15 cellular contexts compared by ENCODE assay signal in the genomic region with DNA sequence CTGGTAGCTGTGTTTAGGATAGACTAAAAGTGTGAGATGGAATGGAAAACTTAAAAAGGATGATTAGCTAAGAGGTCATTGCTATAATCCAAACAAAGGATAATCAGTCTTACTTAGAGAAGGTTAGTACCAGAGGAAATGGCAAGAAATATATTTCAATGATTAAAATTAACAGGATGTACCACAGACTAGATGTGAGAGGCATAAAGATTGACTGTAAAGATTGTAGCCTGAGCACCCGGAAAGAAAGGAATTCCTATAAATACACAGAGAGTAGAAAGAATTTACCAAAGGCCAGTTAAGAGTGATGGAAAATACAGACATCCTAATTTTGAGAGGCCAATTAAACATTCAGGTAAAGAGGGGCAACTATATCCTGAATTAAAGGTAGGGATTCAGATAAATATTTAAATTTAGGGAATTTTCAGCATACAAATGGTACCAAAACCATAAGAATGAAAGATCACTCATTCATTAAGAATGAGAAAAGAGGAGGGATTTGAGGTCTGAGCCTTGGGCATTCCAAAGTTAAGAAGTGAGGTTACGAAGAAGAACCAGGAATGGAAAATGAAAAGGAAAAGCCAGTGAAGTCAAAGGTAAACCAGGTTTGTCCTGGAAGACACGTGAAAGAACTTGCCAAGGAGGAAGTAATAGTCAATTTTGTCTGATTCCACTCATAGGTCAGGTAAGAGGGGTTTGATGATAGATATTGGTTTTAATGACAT. TPM values are rescaled to one million over a fixed set of nuclear protein-coding genes. Genes with fewer than 3 reads are reported as not detected.
DNase-seq lines count a peak whose midpoint lies in the region; ATAC-seq, FAIRE-seq and TF ChIP-seq lines count a peak whose summit lies in the region.
"Had no signal": no experiment of that assay in that cellular context is flagged by ENCODE, and none has a peak within 500 bp of the region (broad histone marks: within the 10 kb centered on the region; RNA-seq: fewer than 3 reads in every experiment).

No MANE protein-coding gene starts in this region.

- H3K9ac ChIP-seq in HCT116 (ENCODE audit: low read length): no peak overlapping the region
- H3K9ac ChIP-seq in GM12878 (ENCODE audit: control insufficient read depth, insufficient read depth, low read length): no peak overlapping the region

- TF ChIP-seq RAD21 in HCT116 (IDR thresholded peaks at IDR 0.05; ENCODE audit: low read depth) (no peak), GM12878 (IDR thresholded peaks at IDR 0.05; ENCODE audit: insufficient read depth, low read depth, low read length) (no peak)

- H3K4me3 ChIP-seq in A673 (ENCODE audit: low read depth, low read length, poor library complexity, severe bottlenecking) (no peak overlapping the region), HCT116 (replicated peaks in 1 of 2; ENCODE audit: low read depth in 1 of 2, low read length in 2 of 2) (no peak overlapping the region), GM12878 (no peak overlapping the region), muscle layer of duodenum (ENCODE audit: low read depth in 1 of 2, low read length in 2 of 2) (no peak overlapping the region), upper lobe of left lung (no peak overlapping the region)
- H3K4me3 ChIP-seq: body of pancreas, left ventricle myocardium inferior had no signal

- H3K4me2 ChIP-seq in HCT116 (ENCODE audit: low read length) (0 out of 2 replicates have a peak overlapping the region, but pooled peaks have one; percentile 52), GM12878 (ENCODE audit: control insufficient read depth, insufficient read depth) (peak overlapping the region; percentile 51)

- TF ChIP-seq POLR2A in HCT116 (IDR thresholded peaks at IDR 0.05; ENCODE audit: borderline replicate concordance, extremely low read depth, insufficient read depth, insufficient read length) (no peak), GM12878 (IDR thresholded peaks at IDR 0.05; ENCODE audit: low read depth, low read length) (no peak), upper lobe of left lung (IDR thresholded peaks at IDR 0.05) (no peak)

- SMC1A ChIA-PET in GM12878 (lab: Charles Lee; ENCODE audit: uncharacterized antibody, unreplicated experiment): interaction anchor here (0.6 to 3.6 kb wide), 14 partner anchors 9 to 80 kb away, joined by 3 to 57 read pairs (median 6); no protein-coding TSS in a partner anchor

- CTCF ChIA-PET in A673 (lab: Charles Lee): no interaction called here
- CTCF ChIA-PET in HCT116 (lab: Charles Lee): no interaction called here
- CTCF ChIA-PET in GM12878 (lab: Yijun Ruan, JAX): interaction anchor here (0.9 to 3.5 kb wide), 11 partner anchors 10 to 52 kb away, joined by 3 to 35 read pairs (median 5); no protein-coding TSS in a partner anchor

- H3K9me2 ChIP-seq in HCT116 (ENCODE audit: insufficient read depth): no peaks in the 10 kb centered on the region; the same call in 1 of the 2 replicates

- DNase-seq in A673 (ENCODE audit: low spot score) (no peak), HCT116 (ENCODE audit: low read depth, low spot score) (no peak), GM12878 (ENCODE audit: low read depth, low spot score) (no peak), NCI-H748 treated with DMSO at 0.1 percent for 48 hours (lab: John Stamatoyannopoulos, UW) (no peak), NCI-H526 (lab: John Stamatoyannopoulos, UW) (no peak), upper lobe of left lung (no peak)
- DNase-seq in activated naive CD4-positive, alpha-beta T cell treated with Interleukin-2 at 50 U/mL for 16 hours: no peak
- DNase-seq: body of pancreas; left ventricle myocardium inferior; naive thymus-derived CD4-positive, alpha-beta T cell; NCI-H1694 treated with DMSO at 0.1 percent for 48 hours; NCI-H69; SHP77 treated with DMSO at 0.1 percent for 48 hours had no signal

- BruUV-seq in A673 (replicated peaks; lab: Mats Ljungman, UMichigan) (no TSS peak), HCT116 (replicated peaks; lab: Mats Ljungman, UMichigan) (no TSS peak), GM12878 (replicated peaks; lab: Mats Ljungman, UMichigan) (no TSS peak)

- intact Hi-C loops in A673 (cut with micrococcal nuclease; ENCODE audit: unreplicated experiment): no loop called here
- intact Hi-C loops in HCT116 (cut with micrococcal nuclease): no loop called here
- intact Hi-C loops in GM12878 (cut with micrococcal nuclease; ENCODE audit: unreplicated experiment): no loop called here

- H3K27me3 ChIP-seq in A673 (replicated peaks; ENCODE audit: insufficient read depth, low read depth, low read length, poor library complexity) (no peaks in the 10 kb centered on the region), HCT116 (ENCODE audit: insufficient read depth, low read length) (no peaks in the 10 kb centered on the region), GM12878 (replicated peaks in 1 of 2; ENCODE audit: control insufficient read depth in 2 of 2, insufficient read depth in 2 of 2, low read length in 1 of 2) (no peaks in the 10 kb centered on the region; a peak in 1 of 4 replicates), muscle layer of duodenum (ENCODE audit: low read depth, low read length) (no peaks in the 10 kb centered on the region), upper lobe of left lung (no peaks in the 10 kb centered on the region)
- H3K27me3 ChIP-seq: body of pancreas had no signal

- H2AFZ ChIP-seq in HCT116 (ENCODE audit: low read depth, low read length, poor library complexity, severe bottlenecking) (peak overlapping the region; percentile 53), GM12878 (ENCODE audit: control insufficient read depth, low read depth, low read length) (no peak overlapping the region)

- FAIRE-seq in GM12878 (lab: Jason Lieb, UNC): no peak

- POLR2A ChIA-PET in A673 (lab: Charles Lee; ENCODE audit: low non-redundant PET): no interaction called here
- POLR2A ChIA-PET in HCT116 (lab: Charles Lee): no interaction called here
- POLR2A ChIA-PET in GM12878 (lab: Charles Lee): interaction anchor here (0.6 to 2.1 kb wide), 12 partner anchors 10 to 34 kb away, joined by 3 to 18 read pairs (median 4); no protein-coding TSS in a partner anchor

- RAD21 ChIA-PET in HCT116 (lab: Charles Lee; ENCODE audit: low non-redundant PET in 1 of 2, low total read pairs in 2 of 2, uncharacterized antibody in 2 of 2, unreplicated experiment in 2 of 2) (no interaction called here), GM12878 (lab: Charles Lee; ENCODE audit: unreplicated experiment) (interaction anchor here (0.9 to 3.6 kb wide), 9 partner anchors 10 to 78 kb away, joined by 3 to 36 read pairs (median 8); no protein-coding TSS in a partner anchor)

- H3K9me3 ChIP-seq in A673 (ENCODE audit: low read depth, low read length, poor library complexity, severe bottlenecking) (no peaks in the 10 kb centered on the region), HCT116 (ENCODE audit: control insufficient read depth in 1 of 2, insufficient read depth in 1 of 2, low read depth in 1 of 2, low read length in 2 of 2) (no peaks in the 10 kb centered on the region), GM12878 (replicated peaks; ENCODE audit: control insufficient read depth, insufficient read depth, low read length) (no peaks in the 10 kb centered on the region; the same call in 2 of the 3 replicates), muscle layer of duodenum (ENCODE audit: control insufficient read depth in 1 of 2, low read length in 2 of 2) (no peaks in the 10 kb centered on the region), upper lobe of left lung (no peaks in the 10 kb centered on the region)
- H3K9me3 ChIP-seq: body of pancreas had no signal

- H3K79me2 ChIP-seq in HCT116 (ENCODE audit: insufficient read depth, low read length) (no peaks in the 10 kb centered on the region), GM12878 (ENCODE audit: control insufficient read depth, insufficient read depth, low read length) (no peaks in the 10 kb centered on the region)

- WGBS in GM12878 (ENCODE audit: insufficient coverage, insufficient replicate concordance, low lambda C conversion rate, missing lambda C conversion rate): 60% methylated on average over 3 of the region's 3 CpGs
- 71 to 76% methylated on average over 3 of the region's 3 CpGs for WGBS in upper lobe of left lung, 2 donors

- in situ Hi-C loops in GM12878 (cut with MboI): no loop called here

- H3K36me3 ChIP-seq in A673 (ENCODE audit: insufficient read depth, low read length, poor library complexity, severe bottlenecking) (no peaks in the 10 kb centered on the region), HCT116 (ENCODE audit: control insufficient read depth in 1 of 2, insufficient read depth in 2 of 2, low read length in 2 of 2) (no peaks in the 10 kb centered on the region), GM12878 (ENCODE audit: control insufficient read depth in 2 of 2, insufficient read depth in 2 of 2, low read length in 1 of 2) (no peaks in the 10 kb centered on the region), muscle layer of duodenum (ENCODE audit: control insufficient read depth in 1 of 2, insufficient read depth in 2 of 2, low read length in 2 of 2) (no peaks in the 10 kb centered on the region), upper lobe of left lung (no peaks in the 10 kb centered on the region)
- H3K36me3 ChIP-seq: left ventricle myocardium inferior had no signal

- ATAC-seq in HCT116: no peak
- no peak for ATAC-seq in GM12878
- no peak for ATAC-seq in upper lobe of left lung (ENCODE audit: low FRiP score in 2 of 2)
- ATAC-seq: body of pancreas; naive thymus-derived CD4-positive, alpha-beta T cell had no signal

- TF ChIP-seq EP300 in GM12878 (IDR thresholded peaks at IDR 0.05; ENCODE audit: borderline replicate concordance in 1 of 2, control insufficient read depth in 1 of 2, low read depth in 2 of 2, low read length in 2 of 2) (no peak), upper lobe of left lung (IDR thresholded peaks at IDR 0.05) (no peak)

- TF ChIP-seq CTCF in A673 (conservative IDR thresholded peaks at IDR 0.05; ENCODE audit: low read depth, low read length) (no peak), HCT116 (IDR thresholded peaks at IDR 0.05 in 2 of 3, conservative IDR thresholded peaks at IDR 0.05 in 1 of 3; ENCODE audit: borderline replicate concordance in 1 of 3, insufficient read depth in 1 of 3, low read depth in 2 of 3, low read length in 2 of 3) (no peak), GM12878 (IDR thresholded peaks at IDR 0.05 in 2 of 3, conservative IDR thresholded peaks at IDR 0.05 in 1 of 3; ENCODE audit: control insufficient read depth in 2 of 3, extremely low read depth in 1 of 3, insufficient read depth in 1 of 3, low read depth in 3 of 3, low read length in 3 of 3) (no peak), upper lobe of left lung (IDR thresholded peaks at IDR 0.05) (no peak)

- H3K27ac ChIP-seq in A673 (ENCODE audit: low read depth, low read length, poor library complexity, severe bottlenecking): peak overlapping the region; percentile 53
- no peak overlapping the region for H3K27ac ChIP-seq in HCT116 (ENCODE audit: low read depth, low read length)
- no peak overlapping the region; the same call in 1 of the 2 replicates for H3K27ac ChIP-seq in GM12878 (ENCODE audit: control insufficient read depth, insufficient read depth)
- peak overlapping the region; percentile 57 for H3K27ac ChIP-seq in muscle layer of duodenum (ENCODE audit: low read length)
- peak overlapping the region in 1 of 4 donors; percentile 60 for H3K27ac ChIP-seq in upper lobe of left lung
- H3K27ac ChIP-seq: left ventricle myocardium inferior had no signal

- H3K4me1 ChIP-seq in A673 (ENCODE audit: insufficient read depth, low read length, poor library complexity, severe bottlenecking) (peaks cover 29% of the 10 kb centered on the region), HCT116 (ENCODE audit: control insufficient read depth in 1 of 2, insufficient read depth in 2 of 2, low read length in 2 of 2) (peaks cover 9 to 21% of the 10 kb centered on the region in 2 experiments), GM12878 (ENCODE audit: control insufficient read depth, insufficient read depth, low read length) (peaks cover 23% of the 10 kb centered on the region), muscle layer of duodenum (ENCODE audit: control insufficient read depth in 1 of 2, insufficient read depth in 2 of 2, low read length in 2 of 2) (peaks cover 0 to 5% of the 10 kb centered on the region in 2 donors), upper lobe of left lung (no peaks in the 10 kb centered on the region)

- no peaks in the 10 kb centered on the region for H4K20me1 ChIP-seq in HCT116 (ENCODE audit: insufficient read depth)
- no peaks in the 10 kb centered on the region for H4K20me1 ChIP-seq in GM12878 (ENCODE audit: control insufficient read depth, insufficient read depth)

RNA-seq across cellular contexts. Expression of gene RGS1, which starts 46.4 kb away (rescaled TPM):
- total RNA-seq in A673 (2021): 0.28 TPM in 1 of 2 replicates, not detected in the other
- not detected for total RNA-seq in HCT116 (2021; ENCODE audit: unreplicated experiment)
- not detected in 2 replicates for polyA plus RNA-seq in HCT116 (2012)
- 1,986 and 2,133 TPM in 2 replicates for total RNA-seq in GM12878 (2013; cell fraction: nucleolus; rRNA removed)
- total RNA-seq in GM12878 (2014; rRNA removed): 43.7 and 68.1 TPM in 2 replicates
- 61.3 and 76.2 TPM in 2 replicates for total RNA-seq in GM12878 (2014; rRNA removed; fragmentation: Illumina TruSeq; extraction: Trizol)
- 38.5 and 45.8 TPM in 2 replicates for total RNA-seq in GM12878 (2021)
- 60.0 TPM for polyA plus RNA-seq in GM12878 (2011; ENCODE audit: low read depth)
- 882 and 1,502 TPM in 2 replicates for polyA plus RNA-seq in GM12878 (2011; rRNA removed)
- 230 and 358 TPM in 2 replicates for polyA plus RNA-seq in GM12878 (2011; cell fraction: cytosol; rRNA removed)
- polyA plus RNA-seq in GM12878 (2011; cell fraction: nucleus; rRNA removed): 346 and 598 TPM in 2 replicates
- 92.1 and 280 TPM in 2 replicates for polyA plus RNA-seq in GM12878 (2012)
- 48.2 and 72.9 TPM in 2 replicates for polyA plus RNA-seq in GM12878 (2014; fragmentation: Illumina TruSeq; extraction: Trizol)
- polyA plus RNA-seq in GM12878 (2014; fragmentation: Nextera tagmentation; extraction: Ambion mirVana): 10 to 100 TPM; 50.8 to 52.2 TPM
- 26.6 and 38.0 TPM in 2 replicates for polyA plus RNA-seq in GM12878 (2014; rRNA removed)
- polyA plus RNA-seq in GM12878 (2016; fragmentation: Nextera tagmentation; extraction: Ambion mirVana): 10 to 100 TPM; 20.7 to 21.3 TPM
- polyA minus RNA-seq in GM12878 (2011; rRNA and poly(A)+ RNA removed): 283 and 396 TPM in 2 replicates
- 140 and 173 TPM in 2 replicates for polyA minus RNA-seq in GM12878 (2011; cell fraction: cytosol; rRNA and poly(A)+ RNA removed)
- 1,153 and 1,417 TPM in 2 replicates for polyA minus RNA-seq in GM12878 (2011; cell fraction: nucleus; rRNA and poly(A)+ RNA removed)
- total RNA-seq in upper lobe of left lung: 10 to 100 TPM; 30.1 to 96.0 (median 48.5) TPM
- total RNA-seq: pulmonary artery endothelial cell had no signal

Comparison
In these comparisons a context has a peak if more than half of its experiments do, and no peak if none do; other contexts are left out.
1. H3K27ac ChIP-seq: peak in A673 (single experiment) and muscle layer of duodenum (single experiment); none in HCT116 (single experiment) and GM12878 (single experiment).
2. RNA of gene RGS1, which starts 46.4 kb away (total RNA-seq): 30.1 to 96.0 TPM in upper lobe of left lung and 38.5 to 2,133 TPM in GM12878; 0.28 TPM in A673 and not detected in HCT116 (single experiment); every median in the first group is over 10 times any median in the second.